ENCODE assay signal across 9 cellular contexts in the genomic region with DNA sequence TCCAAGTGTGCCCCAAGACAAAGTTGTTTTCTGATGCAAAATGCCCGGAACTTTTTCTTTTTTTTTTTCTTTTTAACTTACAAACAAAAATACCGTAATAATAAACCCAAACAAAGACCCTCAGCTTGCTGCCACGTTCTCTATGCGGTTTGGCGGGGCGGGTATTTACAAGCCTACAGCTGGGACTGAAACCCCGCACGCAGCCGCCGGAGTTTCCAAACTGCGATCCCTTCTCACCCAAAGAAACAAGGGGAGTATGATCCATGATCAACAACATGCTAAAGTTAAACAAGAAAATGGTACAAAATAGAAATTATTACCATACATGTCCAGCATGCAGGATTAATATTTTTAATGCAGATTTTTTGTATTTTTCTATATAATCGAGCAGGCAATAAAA. TPM values are rescaled to one million over a fixed set of nuclear protein-coding genes. Genes with fewer than 3 reads are reported as not detected.
DNase-seq lines count a peak whose midpoint lies in the region; ATAC-seq and TF ChIP-seq lines count a peak whose summit lies in the region.
"Had no signal": no experiment of that assay in that cellular context is flagged by ENCODE, and none has a peak within 500 bp of the region (broad histone marks: within the 10 kb centered on the region; RNA-seq: fewer than 3 reads in every experiment).

No MANE protein-coding gene starts in this region.

- H2AFZ ChIP-seq in Karpas-422 (ENCODE audit: low read length), result no peak overlapping the region

- no peak overlapping the region for H3K4me2 ChIP-seq in Karpas-422 (ENCODE audit: low read depth, low read length, poor library complexity, severe bottlenecking)

- H3K9me3 ChIP-seq in uterus, result no peaks in the 10 kb centered on the region
- no peaks in the 10 kb centered on the region for H3K9me3 ChIP-seq in Karpas-422 (ENCODE audit: low read length)

- intact Hi-C loops in Right ventricle myocardium superior (cut with DNase I), result loop anchor here (10.0 kb wide), 2 partner anchors 402 to 802 kb away; no protein-coding TSS in a partner anchor
- intact Hi-C loops in left ventricle myocardium superior (cut with micrococcal nuclease), result no loop called here
- intact Hi-C loops in uterus (cut with DNase I; ENCODE audit: low total_unique reads), result no loop called here

- H3K4me1 Mint-ChIP-seq in nephron progenitor cell, result peaks cover 63% of the 10 kb centered on the region

- H3K27ac ChIP-seq in uterus, result peak overlapping the region in 1 of 2 donors; percentile 55
- H3K27ac ChIP-seq in Karpas-422 (ENCODE audit: low read length), result no peak overlapping the region

- H3K9me3 Mint-ChIP-seq in nephron progenitor cell, result no peaks in the 10 kb centered on the region
- H3K9me3 Mint-ChIP-seq in activated naive CD4-positive, alpha-beta T cell treated with anti-CD3 and anti-CD28 coated beads, Interleukin-2, amount 50 U/mL, for 72 hours, result no peaks in the 10 kb centered on the region

- ATAC-seq in Right ventricle myocardium superior (ENCODE audit: poor library complexity) (no peak), left ventricle myocardium superior (no peak)
- no peak for ATAC-seq in activated naive CD4-positive, alpha-beta T cell treated with anti-CD3 and anti-CD28 coated beads, Interleukin-2, amount 50 U/mL, for 72 hours

- no peaks in the 10 kb centered on the region for H3K9me2 ChIP-seq in Karpas-422 (replicated peaks; ENCODE audit: insufficient read depth, low read length)

- H3K36me3 ChIP-seq in uterus (no peaks in the 10 kb centered on the region), Karpas-422 (ENCODE audit: insufficient read depth, low read length) (no peaks in the 10 kb centered on the region)

- peaks cover 25% of the 10 kb centered on the region for H3K36me3 Mint-ChIP-seq in nephron progenitor cell (ENCODE audit: low read depth)
- H3K36me3 Mint-ChIP-seq in activated naive CD4-positive, alpha-beta T cell treated with anti-CD3 and anti-CD28 coated beads, Interleukin-2, amount 50 U/mL, for 72 hours, result peaks cover 0 to 11% of the 10 kb centered on the region in 2 donors

- H3K4me1 ChIP-seq in uterus, result no peaks in the 10 kb centered on the region
- H3K4me1 ChIP-seq in Karpas-422 (ENCODE audit: low read length), result no peaks in the 10 kb centered on the region

- TF ChIP-seq CTCF in fibroblast of pulmonary artery (IDR thresholded peaks at IDR 0.05; ENCODE audit: low read length, missing control alignments) (no peak), nephron progenitor cell (IDR thresholded peaks at IDR 0.05) (no peak), uterus (IDR thresholded peaks at IDR 0.05) (no peak)

- no peak overlapping the region for H3K9ac ChIP-seq in Karpas-422 (ENCODE audit: low read length)

- H3K27me3 Mint-ChIP-seq in nephron progenitor cell (ENCODE audit: low read depth, poor library complexity), result peaks cover 92% of the 10 kb centered on the region

- peak overlapping the region; percentile 96 for H3K4me3 Mint-ChIP-seq in nephron progenitor cell

- DNase-seq in Right ventricle myocardium superior (peak; percentile 49), left ventricle myocardium superior (no peak), fibroblast of pulmonary artery (ENCODE audit: low read depth) (no peak), nephron progenitor cell (no peak), uterus (no peak), Karpas-422 (no peak), activated gamma-delta T cell (lab: John Stamatoyannopoulos, UW) (no peak)
- DNase-seq in activated naive CD4-positive, alpha-beta T cell treated with anti-CD3 and anti-CD28 coated beads, Interleukin-2, amount 50 U/mL, for 72 hours (ENCODE audit: low spot score in 2 of 2), result no peak
- DNase-seq: NCI-H1930 had no signal

- H3K79me2 ChIP-seq in Karpas-422 (ENCODE audit: low read length), result no peaks in the 10 kb centered on the region

- H3K27me3 ChIP-seq in uterus (peaks cover 9 to 13% of the 10 kb centered on the region in 2 donors), Karpas-422 (ENCODE audit: low read length) (no peaks in the 10 kb centered on the region)

- H3K27ac Mint-ChIP-seq in nephron progenitor cell, result no peak overlapping the region
- no peak overlapping the region for H3K27ac Mint-ChIP-seq in activated naive CD4-positive, alpha-beta T cell treated with anti-CD3 and anti-CD28 coated beads, Interleukin-2, amount 50 U/mL, for 72 hours

- no peaks in the 10 kb centered on the region; the same call in 1 of the 2 replicates for H4K20me1 ChIP-seq in Karpas-422 (ENCODE audit: insufficient read depth, low read depth, low read length)

- H3K4me3 ChIP-seq in fibroblast of pulmonary artery (replicated peaks; ENCODE audit: low read depth, low read length) (peak overlapping the region; percentile 55), uterus (peak overlapping the region; percentile 46 to 53), Karpas-422 (ENCODE audit: low read length) (no peak overlapping the region)

- TF ChIP-seq POLR2A in uterus (IDR thresholded peaks at IDR 0.05), result no peak

RNA-seq across cellular contexts. Expression of a gene that starts 2.1 kb away (rescaled TPM):
- total RNA-seq in Right ventricle myocardium superior (14.7 TPM), left ventricle myocardium superior (12.9 TPM), uterus (10 to 100 TPM; 10.0 to 38.2 (median 19.0) TPM)
- under 1 TPM in 1 of 2 donors, not detected in 1; 0.12 TPM for total RNA-seq in activated naive CD4-positive, alpha-beta T cell treated with anti-CD3 and anti-CD28 coated beads, Interleukin-2, amount 50 U/mL, for 72 hours
- not detected in 2 replicates for total RNA-seq in Karpas-422 (2014; rRNA removed; shearing (Covaris generic); ENCODE audit: low replicate concordance)

Comparison
In these comparisons a context has a peak if more than half of its experiments do, and no peak if none do; other contexts are left out.
1. RNA of a gene that starts 2.1 kb away (total RNA-seq): 10.0 to 38.2 TPM in uterus, 14.7 TPM in Right ventricle myocardium superior (single experiment) and 12.9 TPM in left ventricle myocardium superior (single experiment); 0.12 TPM in activated naive CD4-positive, alpha-beta T cell treated with anti-CD3 and anti-CD28 coated beads, Interleukin-2, amount 50 U/mL, for 72 hours and not detected in Karpas-422; every median in the first group is over 4 times any median in the second.